Comparison of ENCODE assay signal across 8 cellular contexts in the genomic region with DNA sequence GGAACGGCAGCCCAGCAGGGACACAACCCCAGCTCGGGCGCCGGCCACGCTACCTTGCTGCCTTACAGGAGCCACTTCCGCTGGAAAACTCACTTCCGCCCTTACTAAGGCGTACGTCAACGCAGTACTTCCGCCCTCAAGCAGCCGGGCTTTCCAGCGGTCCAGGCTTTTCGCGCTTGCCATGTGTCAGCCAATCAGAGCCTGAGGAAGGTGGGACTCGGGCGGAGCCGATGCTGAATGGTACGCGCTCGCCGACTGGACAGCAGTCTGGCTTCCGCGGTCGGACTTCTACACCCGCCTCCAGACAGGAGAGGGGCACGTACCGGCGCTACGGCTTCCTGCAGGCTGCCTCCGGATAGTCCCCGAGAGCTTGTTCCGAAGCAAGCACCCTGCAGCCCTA. TPM values are rescaled to one million over a fixed set of nuclear protein-coding genes. Genes with fewer than 3 reads are reported as not detected.
A peak's percentile ranks its signal among the peaks of the same experiment; 100 is the strongest.
DNase-seq lines count a peak whose midpoint lies in the region; ATAC-seq, FAIRE-seq and TF ChIP-seq lines count a peak whose summit lies in the region.
"Not testable (repeated sequence)": the region's sequence is repeated elsewhere in the genome, so short reads cannot be mapped to it uniquely, and the experiment has no call there.

A gene (minus strand): TSS at position 83 of the 400 bp plus-strand sequence. CDS start 98 bp downstream, outside the sequence.
A gene (plus strand): TSS at position 265 of the 400 bp plus-strand sequence.

- not testable (repeated sequence) for H3K36me3 ChIP-seq in H1 (ENCODE audit: control insufficient read depth in 2 of 4, insufficient read depth in 4 of 4, low read length in 3 of 4); right lobe of liver; testis (ENCODE audit: low read depth, missing control alignments)

- not testable (repeated sequence) for H3K27ac ChIP-seq in H1 (ENCODE audit: low read depth, low read length); right lobe of liver; testis

- TF ChIP-seq EP300 in H1 (IDR thresholded peaks at IDR 0.05; ENCODE audit: borderline replicate concordance in 1 of 2, low read depth in 2 of 2, low read length in 2 of 2): not testable (repeated sequence)

- ATAC-seq in GM19463 (IDR thresholded peaks at IDR 0.05; ENCODE audit: unreplicated experiment): peak; percentile 85
- peak; percentile 92 for ATAC-seq in HG02798 (IDR thresholded peaks at IDR 0.05; ENCODE audit: poor library complexity, unreplicated experiment)
- peak; percentile 84 for ATAC-seq in HG03469 (IDR thresholded peaks at IDR 0.05; ENCODE audit: unreplicated experiment)
- ATAC-seq in activated CD4-positive, CD25-positive, alpha-beta regulatory T cell treated with anti-CD3 and anti-CD28 coated beads, Interleukin-2, amount 50 U/mL, for 24 hours: peak; percentile 87 to 90
- ATAC-seq in right lobe of liver: peak; percentile 90 to 93 (median 92)

- H2AK5ac ChIP-seq in H1 (ENCODE audit: low read depth, low read length): not testable (repeated sequence)

- H3K79me2 ChIP-seq in H1 (ENCODE audit: control insufficient read depth in 1 of 2, insufficient read depth in 2 of 2, low read length in 2 of 2): not testable (repeated sequence)

- not testable (repeated sequence) for H4K5ac ChIP-seq in H1 (ENCODE audit: insufficient read length, low read depth, low read length)

- H3K18ac ChIP-seq in H1 (ENCODE audit: extremely low read depth, low read length): not testable (repeated sequence)

- FAIRE-seq in G401.6 (lab: Jason Lieb, UNC) (peak; percentile 99), H1 (lab: Jason Lieb, UNC) (peak; percentile 84)

- H3K9me3 ChIP-seq in H1 (ENCODE audit: insufficient read depth in 2 of 2, low read depth in 1 of 2, low read length in 1 of 2); right lobe of liver; testis: not testable (repeated sequence)

- not testable (repeated sequence) for H4K8ac ChIP-seq in H1 (ENCODE audit: extremely low read depth, insufficient read depth, low read length)

- H3K79me1 ChIP-seq in H1 (ENCODE audit: low read depth, low read length): not testable (repeated sequence)

- not testable (repeated sequence) for H2BK5ac ChIP-seq in H1 (ENCODE audit: low read depth, low read length)

- TF ChIP-seq RAD21 in H1 (IDR thresholded peaks at IDR 0.05 in 1 of 2, conservative IDR thresholded peaks at IDR 0.05 in 1 of 2; ENCODE audit: low read depth in 2 of 2, low read length in 2 of 2): not testable (repeated sequence)

- not testable (repeated sequence) for H3K4me2 ChIP-seq in H1 (ENCODE audit: insufficient read depth in 1 of 2, low read depth in 2 of 2, low read length in 2 of 2)

- not testable (repeated sequence) for TF ChIP-seq POLR2A in H1 (IDR thresholded peaks at IDR 0.05; ENCODE audit: control extremely low read depth in 1 of 2, low read depth in 2 of 2, low read length in 2 of 2); right lobe of liver (IDR thresholded peaks at IDR 0.05); testis (IDR thresholded peaks at IDR 0.05)

- not testable (repeated sequence) for H3K9ac ChIP-seq in H1 (replicated peaks in 1 of 4; ENCODE audit: extremely low read depth in 1 of 4, low read depth in 3 of 4, low read length in 3 of 4)

- H3K4me3 ChIP-seq in H1 (ENCODE audit: extremely low read depth in 1 of 4, insufficient read depth in 2 of 4, low read depth in 3 of 4, low read length in 4 of 4); right lobe of liver; testis: not testable (repeated sequence)

- CTCF ChIA-PET in H1 (lab: Charles Lee; ENCODE audit: partially characterized antibody): not testable (repeated sequence)

- H4K91ac ChIP-seq in H1 (replicated peaks; ENCODE audit: insufficient read length, low read length): not testable (repeated sequence)

- H4K20me1 ChIP-seq in H1 (replicated peaks in 1 of 2; ENCODE audit: control insufficient read depth in 1 of 2, insufficient read depth in 2 of 2, low read length in 2 of 2): not testable (repeated sequence)

- not testable (repeated sequence) for H3K23ac ChIP-seq in H1 (ENCODE audit: insufficient read length)

- no CpG with 5 or more reads among the region's 33 CpGs for WGBS in H1 (ENCODE audit: extremely low coverage in 1 of 2, insufficient coverage in 1 of 2, insufficient read length in 1 of 2, insufficient replicate concordance in 2 of 2, low coverage in 1 of 2, low lambda C conversion rate in 2 of 2, missing lambda C conversion rate in 1 of 2), 2 experiments
- no CpG with 5 or more reads among the region's 33 CpGs for WGBS in right lobe of liver (ENCODE audit: insufficient coverage, low coverage, low lambda C conversion rate, missing lambda C conversion rate)
- WGBS in testis, 2 donors: no CpG with 5 or more reads among the region's 33 CpGs

- not testable (repeated sequence) for H2AFZ ChIP-seq in H1 (ENCODE audit: low read length)

- not testable (repeated sequence) for H3K27me3 ChIP-seq in H1 (replicated peaks in 1 of 4; ENCODE audit: control insufficient read depth in 3 of 4, extremely low read depth in 1 of 4, insufficient read depth in 3 of 4, low read length in 3 of 4); right lobe of liver; testis

- not testable (repeated sequence) for H2BK15ac ChIP-seq in H1 (ENCODE audit: low read length)

- intact Hi-C loops in right lobe of liver (cut with DNase I); testis (cut with DNase I; ENCODE audit: low total_unique reads): not testable (repeated sequence)

- not testable (repeated sequence) for H2BK12ac ChIP-seq in H1 (ENCODE audit: low read depth, low read length)

- DNase-seq in H1 (ENCODE audit: low read depth in 1 of 2, low spot score in 2 of 2); right lobe of liver; testis: not testable (repeated sequence)

- not testable (repeated sequence) for H3K56ac ChIP-seq in H1 (replicated peaks; ENCODE audit: insufficient read length, low read depth, low read length)

- H2BK120ac ChIP-seq in H1 (replicated peaks; ENCODE audit: low read depth, low read length): not testable (repeated sequence)

- H3K4ac ChIP-seq in H1 (replicated peaks; ENCODE audit: insufficient read length, low read depth, low read length): not testable (repeated sequence)

- H2BK20ac ChIP-seq in H1 (ENCODE audit: low read length): not testable (repeated sequence)

- POLR2A ChIA-PET in H1 (lab: Charles Lee; ENCODE audit: partially characterized antibody): not testable (repeated sequence)

- not testable (repeated sequence) for TF ChIP-seq CTCF in H1 (IDR thresholded peaks at IDR 0.05; ENCODE audit: control extremely low read depth in 1 of 3, insufficient read depth in 1 of 3, low read depth in 1 of 3, low read length in 3 of 3); right lobe of liver (IDR thresholded peaks at IDR 0.05); testis (IDR thresholded peaks at IDR 0.05)

- not testable (repeated sequence) for H3K14ac ChIP-seq in H1 (ENCODE audit: insufficient read length)

- H3K23me2 ChIP-seq in H1 (ENCODE audit: low read depth, low read length): not testable (repeated sequence)

- not testable (repeated sequence) for H3K4me1 ChIP-seq in H1 (replicated peaks in 1 of 4; ENCODE audit: control insufficient read depth in 3 of 4, insufficient read depth in 4 of 4, low read length in 3 of 4); right lobe of liver; testis

RNA-seq across cellular contexts. Expression of the first gene that starts in this region (rescaled TPM):
- 9.8 and 13.0 TPM in 2 replicates for total RNA-seq in H1 (2021; fragmentation: NEBNext Ultra II Directional; extraction: Animal tissue kit (Norgen Biotek cat#: 25700))
- polyA plus RNA-seq in H1 (2011; rRNA removed) (61.1 and 75.2 TPM in 2 replicates), testis (ENCODE audit: insufficient read depth, low read depth, low replicate concordance) (15.0 TPM)
- 42.6 TPM for polyA plus RNA-seq in H1 (2011; cell fraction: cytosol; rRNA removed)
- polyA plus RNA-seq in H1 (2011; cell fraction: nucleus; rRNA removed): 34.2 TPM
- polyA plus RNA-seq in H1 (2012, experiment 1 of 2): 2.7 to 66.0 TPM (median 9.8 TPM) in 4 replicates
- polyA plus RNA-seq in H1 (2012, experiment 2 of 2): 13.3 TPM
- polyA plus RNA-seq in H1 (2013, experiment 1 of 2): 26.2 TPM
- polyA plus RNA-seq in H1 (2013, experiment 2 of 2): 25.9 TPM
- 6.8 and 11.3 TPM in 2 replicates for polyA minus RNA-seq in H1 (2011; rRNA and poly(A)+ RNA removed)
- polyA minus RNA-seq in H1 (2011; cell fraction: cytosol; rRNA and poly(A)+ RNA removed): 2.9 TPM
- 15.2 TPM for polyA minus RNA-seq in H1 (2011; cell fraction: nucleus; rRNA and poly(A)+ RNA removed)
- total RNA-seq in right lobe of liver (1 to 10 TPM; 1.7 to 6.6 (median 2.7) TPM), testis (10 to 100 TPM; 13.3 to 25.0 TPM)

RNA-seq across cellular contexts. Expression of the second gene that starts in this region (rescaled TPM):
- total RNA-seq in H1 (2021; fragmentation: NEBNext Ultra II Directional; extraction: Animal tissue kit (Norgen Biotek cat#: 25700)): 47.9 and 71.6 TPM in 2 replicates
- polyA plus RNA-seq in H1 (2011; rRNA removed): 101 and 141 TPM in 2 replicates
- 80.8 TPM for polyA plus RNA-seq in H1 (2011; cell fraction: cytosol; rRNA removed)
- 87.4 TPM for polyA plus RNA-seq in H1 (2011; cell fraction: nucleus; rRNA removed)
- 1.6 to 16.8 TPM (median 6.9 TPM) in 4 replicates for polyA plus RNA-seq in H1 (2012, experiment 1 of 2)
- polyA plus RNA-seq in H1 (2012, experiment 2 of 2): 33.2 TPM
- polyA plus RNA-seq in H1 (2013, experiment 1 of 2): 31.8 TPM
- 29.1 TPM for polyA plus RNA-seq in H1 (2013, experiment 2 of 2)
- polyA minus RNA-seq in H1 (2011; rRNA and poly(A)+ RNA removed): 7.0 and 8.6 TPM in 2 replicates
- polyA minus RNA-seq in H1 (2011; cell fraction: cytosol; rRNA and poly(A)+ RNA removed): 28.7 TPM
- 30.6 TPM for polyA minus RNA-seq in H1 (2011; cell fraction: nucleus; rRNA and poly(A)+ RNA removed)
- total RNA-seq in right lobe of liver: 10 to 100 TPM; 14.4 to 37.8 (median 25.5) TPM
- 10 to 100 TPM in 1 of 2 donors, 1 to 10 TPM in 1; 8.1 to 17.3 TPM for total RNA-seq in testis
- polyA plus RNA-seq in testis (ENCODE audit: insufficient read depth, low read depth, low replicate concordance): 14.3 TPM
